ENCODE assay signal across 2 cellular contexts in the genomic region with DNA sequence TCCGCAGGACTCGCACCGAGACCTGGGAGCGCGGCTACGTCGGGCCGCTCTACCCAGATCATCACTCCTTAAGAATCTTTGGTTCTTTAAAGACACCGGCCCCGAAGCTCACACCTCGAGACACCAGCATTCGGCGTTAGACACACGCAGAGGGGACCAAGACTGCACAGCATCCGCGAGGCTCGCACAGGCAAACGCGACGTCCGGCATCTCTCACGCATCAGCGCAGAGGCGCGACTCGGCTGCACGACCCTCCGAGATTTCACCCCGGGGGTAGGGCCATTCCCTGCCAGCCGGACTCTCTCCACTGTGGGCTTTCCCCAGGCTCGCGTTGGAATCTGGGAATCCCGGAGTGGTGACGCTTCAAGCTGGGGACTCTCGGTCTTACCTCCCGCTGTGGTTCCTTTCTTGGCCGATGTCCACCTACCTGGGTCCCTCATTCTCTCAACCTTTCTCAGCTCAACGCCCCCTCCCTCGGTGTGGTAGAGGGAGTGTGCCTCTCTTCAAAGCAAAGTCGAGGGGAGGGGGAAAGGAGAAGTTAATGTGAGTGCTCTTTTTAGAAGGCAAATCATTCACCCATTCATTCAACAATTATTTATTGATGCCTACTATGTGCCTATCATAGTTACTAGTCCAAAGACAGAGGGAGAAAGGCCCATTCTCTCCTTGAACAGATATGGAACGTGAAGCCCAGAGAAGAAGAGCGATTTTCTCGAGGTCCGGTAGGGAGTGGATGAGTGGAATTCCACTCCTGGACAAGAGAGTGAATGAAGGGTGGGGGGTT.
TF ChIP-seq lines count a peak whose summit lies in the region.

No MANE protein-coding gene starts in this region.

TF ChIP-seq in IMR-90, 13 proteins besides CTCF, POLR2A, EP300 and RAD21:
- TF ChIP-seq BHLHE40 (IDR thresholded peaks at IDR 0.05; ENCODE audit: low read depth, low read length), result no peak
- TF ChIP-seq RCOR1 (IDR thresholded peaks at IDR 0.05; ENCODE audit: insufficient replicate concordance, low read length), result no peak
- TF ChIP-seq MAFK (IDR thresholded peaks at IDR 0.05; ENCODE audit: low read depth, low read length), result no peak
- TF ChIP-seq NFE2L2 (IDR thresholded peaks at IDR 0.05; ENCODE audit: low read depth, low read length), result no peak
- no peak for TF ChIP-seq MXI1 (IDR thresholded peaks at IDR 0.05; ENCODE audit: borderline replicate concordance, low read depth, low read length)
- no peak for TF ChIP-seq FOS (IDR thresholded peaks at IDR 0.05; ENCODE audit: low read depth, low read length)
- no peak for TF ChIP-seq CHD1 (IDR thresholded peaks at IDR 0.05; ENCODE audit: low read depth, low read length)
- no peak for TF ChIP-seq CEBPB (IDR thresholded peaks at IDR 0.05; ENCODE audit: low read depth, low read length)
- no peak for TF ChIP-seq SMC3 (IDR thresholded peaks at IDR 0.05; ENCODE audit: low read depth, low read length)
- no peak for TF ChIP-seq MAZ (IDR thresholded peaks at IDR 0.05; ENCODE audit: borderline replicate concordance, low read depth, low read length)
- TF ChIP-seq, protein P1, sequence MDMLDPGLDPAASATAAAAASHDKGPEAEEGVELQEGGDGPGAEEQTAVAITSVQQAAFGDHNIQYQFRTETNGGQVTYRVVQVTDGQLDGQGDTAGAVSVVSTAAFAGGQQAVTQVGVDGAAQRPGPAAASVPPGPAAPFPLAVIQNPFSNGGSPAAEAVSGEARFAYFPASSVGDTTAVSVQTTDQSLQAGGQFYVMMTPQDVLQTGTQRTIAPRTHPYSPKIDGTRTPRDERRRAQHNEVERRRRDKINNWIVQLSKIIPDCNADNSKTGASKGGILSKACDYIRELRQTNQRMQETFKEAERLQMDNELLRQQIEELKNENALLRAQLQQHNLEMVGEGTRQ (IDR thresholded peaks at IDR 0.05; ENCODE audit: low read depth, low read length), result no peak
- no peak for TF ChIP-seq RFX5 (IDR thresholded peaks at IDR 0.05; ENCODE audit: low read depth, low read length)
- TF ChIP-seq, protein P2, sequence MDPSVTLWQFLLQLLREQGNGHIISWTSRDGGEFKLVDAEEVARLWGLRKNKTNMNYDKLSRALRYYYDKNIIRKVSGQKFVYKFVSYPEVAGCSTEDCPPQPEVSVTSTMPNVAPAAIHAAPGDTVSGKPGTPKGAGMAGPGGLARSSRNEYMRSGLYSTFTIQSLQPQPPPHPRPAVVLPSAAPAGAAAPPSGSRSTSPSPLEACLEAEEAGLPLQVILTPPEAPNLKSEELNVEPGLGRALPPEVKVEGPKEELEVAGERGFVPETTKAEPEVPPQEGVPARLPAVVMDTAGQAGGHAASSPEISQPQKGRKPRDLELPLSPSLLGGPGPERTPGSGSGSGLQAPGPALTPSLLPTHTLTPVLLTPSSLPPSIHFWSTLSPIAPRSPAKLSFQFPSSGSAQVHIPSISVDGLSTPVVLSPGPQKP (IDR thresholded peaks at IDR 0.05; ENCODE audit: borderline replicate concordance, low read depth, low read length), result no peak
TF ChIP-seq in IMR-90: peak in this region for 0.

TF ChIP-seq in endothelial cell of umbilical vein, 7 proteins besides CTCF, POLR2A, EP300 and RAD21:
- TF ChIP-seq FOS (IDR thresholded peaks at IDR 0.05; ENCODE audit: borderline replicate concordance, insufficient read depth, low read length) (no peak), EZH2 (IDR thresholded peaks at IDR 0.05; ENCODE audit: borderline replicate concordance, low read depth, low read length, severe bottlenecking) (peak; percentile 99), GATA2 (IDR thresholded peaks at IDR 0.05; ENCODE audit: insufficient read depth, insufficient read length, low read depth, low read length) (no peak), JUN (IDR thresholded peaks at IDR 0.05; ENCODE audit: borderline replicate concordance, insufficient read depth, insufficient read length, low read depth) (no peak)
